ENCODE assay signal across 17 cellular contexts in genomic region chr7:80829527-80829926, GRCh38.
DNase-seq lines count a peak whose midpoint lies in the region; ATAC-seq and TF ChIP-seq lines count a peak whose summit lies in the region.
"Had no signal": no experiment of that assay in that cellular context is flagged by ENCODE, and none has a peak within 500 bp of the region (broad histone marks: within the 10 kb centered on the region; RNA-seq: fewer than 3 reads in every experiment).

No MANE protein-coding gene starts in this region.

- no peaks in the 10 kb centered on the region for H3K27me3 ChIP-seq in breast epithelium
- no peaks in the 10 kb centered on the region for H3K27me3 ChIP-seq in upper lobe of right lung
- no peaks in the 10 kb centered on the region for H3K27me3 ChIP-seq in Peyer's patch

- H3K27ac Mint-ChIP-seq in MCF 10A (ENCODE audit: low read depth, unreplicated experiment) = peak overlapping the region; percentile 62
- H3K27ac Mint-ChIP-seq in activated CD8-positive, alpha-beta T cell treated with anti-CD3 and anti-CD28 coated beads, Interleukin-2, amount 10 ng/mL, durations not matched to agents 7 days and 5 days = no peak overlapping the region
- H3K27ac Mint-ChIP-seq: CD4-positive, CD25-positive, alpha-beta regulatory T cell had no signal

- ATAC-seq in upper lobe of right lung (no peak), HG03354 (IDR thresholded peaks at IDR 0.05; ENCODE audit: poor library complexity, severe bottlenecking, unreplicated experiment) (no peak)
- ATAC-seq in activated CD8-positive, alpha-beta T cell treated with anti-CD3 and anti-CD28 coated beads, Interleukin-2, amount 10 ng/mL, durations not matched to agents 7 days and 5 days = no peak

- intact Hi-C loops in MCF 10A (cut with micrococcal nuclease) (loop anchor here (5.0 kb wide), 1 partner anchor 88 kb away; the partner anchor contains the start of gene SEMA3C), breast epithelium (cut with DNase I; ENCODE audit: low total_unique reads) (no loop called here), upper lobe of right lung (cut with DNase I) (no loop called here)

- H3K4me3 ChIP-seq in breast epithelium = no peak overlapping the region
- H3K4me3 ChIP-seq in upper lobe of right lung = no peak overlapping the region
- no peak overlapping the region for H3K4me3 ChIP-seq in Peyer's patch
- H3K4me3 ChIP-seq: SK-N-MC had no signal

- CTCF ChIA-PET in MCF 10A (lab: Yijun Ruan, JAX) = interaction anchor here (1.1 to 1.3 kb wide), 3 partner anchors 14 to 403 kb away, joined by 4 to 5 read pairs (median 4); no protein-coding TSS in a partner anchor
- CTCF ChIA-PET in activated CD8-positive, alpha-beta T cell treated with anti-CD3 and anti-CD28 coated beads, Interleukin-2, amount 10 ng/mL, durations not matched to agents 7 days and 5 days (lab: Charles Lee) = no interaction called here

- H3K36me3 ChIP-seq in breast epithelium (no peaks in the 10 kb centered on the region), upper lobe of right lung (no peaks in the 10 kb centered on the region), Peyer's patch (no peaks in the 10 kb centered on the region)

- DNase-seq in MCF 10A (ENCODE audit: unreplicated experiment) (peak; percentile 58), breast epithelium (ENCODE audit: low spot score in 2 of 2) (no peak), RPMI7951 (ENCODE audit: low read depth) (peak; percentile 65), iris pigment epithelial cell (ENCODE audit: low read depth) (peak; percentile 73), upper lobe of right lung (no peak), Peyer's patch (no peak)
- no peak for DNase-seq in activated CD8-positive, alpha-beta T cell treated with anti-CD3 and anti-CD28 coated beads, Interleukin-2, amount 10 ng/mL, durations not matched to agents 7 days and 5 days
- DNase-seq: CD4-positive, CD25-positive, alpha-beta regulatory T cell; DMS79 treated with DMSO at 0.1 percent for 48 hours; GDM1; NCI-H1417 treated with DMSO at 0.1 percent for 48 hours; NCI-H2029; NCI-H2171 treated with DMSO at 0.1 percent for 48 hours; NCI-H774 had no signal

- TF ChIP-seq CTCF in MCF 10A (IDR thresholded peaks at IDR 0.05; ENCODE audit: unreplicated experiment) (no peak), breast epithelium (IDR thresholded peaks at IDR 0.05) (no peak), upper lobe of right lung (IDR thresholded peaks at IDR 0.05) (no peak), Peyer's patch (IDR thresholded peaks at IDR 0.05) (no peak)

- no peak for TF ChIP-seq POLR2A in breast epithelium (IDR thresholded peaks at IDR 0.05)
- no peak for TF ChIP-seq POLR2A in Peyer's patch (IDR thresholded peaks at IDR 0.05)

- peaks cover 24% of the 10 kb centered on the region for H3K36me3 Mint-ChIP-seq in MCF 10A (ENCODE audit: insufficient read depth, unreplicated experiment)
- H3K36me3 Mint-ChIP-seq in activated CD8-positive, alpha-beta T cell treated with anti-CD3 and anti-CD28 coated beads, Interleukin-2, amount 10 ng/mL, durations not matched to agents 7 days and 5 days (ENCODE audit: low read depth) = no peaks in the 10 kb centered on the region
- H3K36me3 Mint-ChIP-seq: CD4-positive, CD25-positive, alpha-beta regulatory T cell had no signal

- H3K9me3 ChIP-seq in breast epithelium (no peaks in the 10 kb centered on the region), upper lobe of right lung (no peaks in the 10 kb centered on the region), Peyer's patch (no peaks in the 10 kb centered on the region)

- no peaks in the 10 kb centered on the region for H3K27me3 Mint-ChIP-seq in MCF 10A (ENCODE audit: insufficient read depth, unreplicated experiment)
- no peaks in the 10 kb centered on the region for H3K27me3 Mint-ChIP-seq in activated CD8-positive, alpha-beta T cell treated with anti-CD3 and anti-CD28 coated beads, Interleukin-2, amount 10 ng/mL, durations not matched to agents 7 days and 5 days (ENCODE audit: low read depth)
- H3K27me3 Mint-ChIP-seq: CD4-positive, CD25-positive, alpha-beta regulatory T cell had no signal

- H3K9me3 Mint-ChIP-seq in MCF 10A (ENCODE audit: unreplicated experiment) = no peaks in the 10 kb centered on the region
- no peaks in the 10 kb centered on the region for H3K9me3 Mint-ChIP-seq in activated CD8-positive, alpha-beta T cell treated with anti-CD3 and anti-CD28 coated beads, Interleukin-2, amount 10 ng/mL, durations not matched to agents 7 days and 5 days (ENCODE audit: insufficient read depth)

- H3K27ac ChIP-seq in breast epithelium (peak overlapping the region in 1 of 2 donors; percentile 30), upper lobe of right lung (no peak overlapping the region), Peyer's patch (no peak overlapping the region)
- H3K27ac ChIP-seq: KMS-11, SK-N-MC had no signal

- H3K4me1 Mint-ChIP-seq in MCF 10A (ENCODE audit: insufficient read depth, unreplicated experiment) = peaks cover 42% of the 10 kb centered on the region
- no peaks in the 10 kb centered on the region for H3K4me1 Mint-ChIP-seq in activated CD8-positive, alpha-beta T cell treated with anti-CD3 and anti-CD28 coated beads, Interleukin-2, amount 10 ng/mL, durations not matched to agents 7 days and 5 days (ENCODE audit: low read depth)
- H3K4me1 Mint-ChIP-seq: CD4-positive, CD25-positive, alpha-beta regulatory T cell had no signal

- BruUV-seq in MCF 10A (replicated peaks; lab: Mats Ljungman, UMichigan) = no TSS peak

- POLR2A ChIA-PET in MCF 10A (lab: Yijun Ruan, JAX) = interaction anchor here (0.7 to 3.2 kb wide), 7 partner anchors 10 to 244 kb away, joined by 3 to 16 read pairs (median 5); partner anchors contain the start of gene SEMA3C
- POLR2A ChIA-PET in activated CD8-positive, alpha-beta T cell treated with anti-CD3 and anti-CD28 coated beads, Interleukin-2, amount 10 ng/mL, durations not matched to agents 7 days and 5 days (lab: Charles Lee) = no interaction called here

- H3K4me3 Mint-ChIP-seq in MCF 10A (ENCODE audit: unreplicated experiment) = no peak overlapping the region
- H3K4me3 Mint-ChIP-seq in activated CD8-positive, alpha-beta T cell treated with anti-CD3 and anti-CD28 coated beads, Interleukin-2, amount 10 ng/mL, durations not matched to agents 7 days and 5 days = no peak overlapping the region
- H3K4me3 Mint-ChIP-seq: CD4-positive, CD25-positive, alpha-beta regulatory T cell had no signal

- H3K4me1 ChIP-seq in breast epithelium (peaks cover 0 to 6% of the 10 kb centered on the region in 2 donors), upper lobe of right lung (peaks cover 11% of the 10 kb centered on the region), Peyer's patch (peaks cover 0 to 12% (median 0%) of the 10 kb centered on the region in 4 donors)

Comparison
In these comparisons a context has a peak if more than half of its experiments do, and no peak if none do; other contexts are left out.
1. DNase-seq: peak in MCF 10A (single experiment), RPMI7951 (single experiment) and iris pigment epithelial cell (single experiment); none in breast epithelium (0 of 2), upper lobe of right lung (single experiment), activated CD8-positive, alpha-beta T cell treated with anti-CD3 and anti-CD28 coated beads, Interleukin-2, amount 10 ng/mL, durations not matched to agents 7 days and 5 days (single experiment) and Peyer's patch (0 of 3).